ENCODE assay signal across 10 cellular contexts in genomic region chr2:169822785-169823392, GRCh38. TPM values are rescaled to one million over a fixed set of nuclear protein-coding genes. Genes with fewer than 3 reads are reported as not detected.
DNase-seq lines count a peak whose midpoint lies in the region; ATAC-seq and TF ChIP-seq lines count a peak whose summit lies in the region.
"Had no signal": no experiment of that assay in that cellular context is flagged by ENCODE, and none has a peak within 500 bp of the region (broad histone marks: within the 10 kb centered on the region; RNA-seq: fewer than 3 reads in every experiment).

No MANE protein-coding gene starts in this region.

- TF ChIP-seq CTCF in SK-N-SH (IDR thresholded peaks at IDR 0.05) (no peak), MM.1S (IDR thresholded peaks at IDR 0.05; ENCODE audit: low read length) (no peak), brain (conservative IDR thresholded peaks at IDR 0.05) (no peak), osteoblast (IDR thresholded peaks at IDR 0.05; ENCODE audit: extremely low read depth, low read depth, low read length) (no peak)

- 92% methylated on average over 4 of the region's 4 CpGs for WGBS in SK-N-SH (ENCODE audit: low lambda C conversion rate)

- H3K36me3 Mint-ChIP-seq in brain = peaks cover 24% of the 10 kb centered on the region

- ATAC-seq in SK-N-SH treated with all-trans-retinoic acid at 6 μM for 48 hours = no peak
- no peak for ATAC-seq in HG03565 (IDR thresholded peaks at IDR 0.05; ENCODE audit: unreplicated experiment)
- no peak for ATAC-seq in sciatic nerve

- H3K27ac Mint-ChIP-seq in brain = peak overlapping the region in 4 of 5 experiments; percentile 12 to 90 (median 30)

- H3K27ac ChIP-seq in SK-N-SH (ENCODE audit: low read depth in 2 of 2, low read length in 1 of 2) (no peak overlapping the region), MM.1S (ENCODE audit: low read length) (no peak overlapping the region), osteoblast (ENCODE audit: low read depth, low read length) (peak overlapping the region; percentile 24)
- H3K27ac ChIP-seq: 22Rv1 had no signal

- TF ChIP-seq EP300 in SK-N-SH (IDR thresholded peaks at IDR 0.05; ENCODE audit: borderline replicate concordance in 1 of 2, low read depth in 1 of 2, low read length in 1 of 2) = no peak

- H3K4me2 ChIP-seq in SK-N-SH = peak overlapping the region; percentile 72
- peak overlapping the region; percentile 81; the same call in 1 of the 2 replicates for H3K4me2 ChIP-seq in MM.1S (ENCODE audit: low read depth, low read length)
- H3K4me2 ChIP-seq in osteoblast (ENCODE audit: insufficient read depth, low read length) = peak overlapping the region; percentile 98

- POLR2A ChIA-PET in SK-N-SH (lab: Yijun Ruan, JAX) = no interaction called here

- CTCF ChIA-PET in SK-N-SH (lab: Yijun Ruan, JAX) = interaction anchor here (1.5 to 3.9 kb wide), 4 partner anchors 9 to 110 kb away, joined by 3 to 34 read pairs (median 20); no protein-coding TSS in a partner anchor

- DNase-seq in SK-N-SH = no peak
- DNase-seq in MM.1S = no peak
- DNase-seq in osteoblast (ENCODE audit: insufficient read length, low spot score, missing footprints) = peak; percentile 47
- no peak for DNase-seq in sciatic nerve (ENCODE audit: low spot score)
- DNase-seq in H4 (ENCODE audit: low spot score) = no peak
- DNase-seq: SHP77 had no signal

- H2AFZ ChIP-seq in SK-N-SH (ENCODE audit: low read depth) (no peak overlapping the region), MM.1S (ENCODE audit: low read length) (no peak overlapping the region), osteoblast (ENCODE audit: low read length) (no peak overlapping the region)

- no peak for TF ChIP-seq RAD21 in SK-N-SH (IDR thresholded peaks at IDR 0.05; ENCODE audit: low read length)

- H3F3A ChIP-seq in SK-N-SH (replicated peaks; ENCODE audit: insufficient read depth) (peaks cover 19% of the 10 kb centered on the region), MM.1S (ENCODE audit: insufficient read depth, low read length) (no peaks in the 10 kb centered on the region)

- H3K36me3 ChIP-seq in SK-N-SH (replicated peaks in 1 of 2; ENCODE audit: control insufficient read depth in 1 of 2, insufficient read depth in 2 of 2, low read length in 1 of 2) (peaks cover 20 to 22% of the 10 kb centered on the region in 2 experiments), MM.1S (replicated peaks; ENCODE audit: insufficient read depth, low read length) (no peaks in the 10 kb centered on the region), osteoblast (ENCODE audit: insufficient read depth, low read length) (peaks cover 12% of the 10 kb centered on the region)

- H3K4me1 ChIP-seq in SK-N-SH (ENCODE audit: control insufficient read depth in 1 of 2, insufficient read depth in 2 of 2, low read depth in 1 of 2, low read length in 1 of 2) (peaks cover 11 to 24% of the 10 kb centered on the region in 2 experiments; a peak in 3 of 4 replicates), MM.1S (ENCODE audit: low read length) (peaks cover 10% of the 10 kb centered on the region), osteoblast (ENCODE audit: insufficient read depth, low read length) (peaks cover 54% of the 10 kb centered on the region)

- H3K9me3 Mint-ChIP-seq in brain = peaks cover 0 to 5% (median 0%) of the 10 kb centered on the region in 5 experiments

- H3K9me2 ChIP-seq in SK-N-SH (no peaks in the 10 kb centered on the region), MM.1S (replicated peaks; ENCODE audit: insufficient read depth, low read length) (no peaks in the 10 kb centered on the region)

- H3K9ac ChIP-seq in SK-N-SH (no peak overlapping the region), MM.1S (ENCODE audit: low read length) (no peak overlapping the region; the same call in 1 of the 2 replicates)

- H3K4me3 Mint-ChIP-seq in brain = peak overlapping the region; percentile 80 to 91 (median 86)

- H3K4me1 Mint-ChIP-seq in brain = peaks cover 61% of the 10 kb centered on the region

- H3K27me3 Mint-ChIP-seq in brain = peaks cover 10% of the 10 kb centered on the region

- intact Hi-C loops in sciatic nerve (cut with DNase I) = no loop called here

- H3K79me2 ChIP-seq in SK-N-SH (ENCODE audit: insufficient read depth) (peaks cover 69% of the 10 kb centered on the region), MM.1S (ENCODE audit: low read length) (peaks cover 37% of the 10 kb centered on the region), osteoblast (ENCODE audit: insufficient read depth, low read length) (peaks cover 43% of the 10 kb centered on the region)

- H3K27me3 ChIP-seq in SK-N-SH (ENCODE audit: insufficient read depth) (no peaks in the 10 kb centered on the region), MM.1S (replicated peaks; ENCODE audit: insufficient read depth, low read length) (no peaks in the 10 kb centered on the region), osteoblast (ENCODE audit: insufficient read depth, low read length) (no peaks in the 10 kb centered on the region)

- H4K20me1 ChIP-seq in SK-N-SH (ENCODE audit: insufficient read depth) (no peaks in the 10 kb centered on the region; the same call in 1 of the 2 replicates), MM.1S (ENCODE audit: insufficient read depth, low read length) (no peaks in the 10 kb centered on the region; the same call in 1 of the 2 replicates), osteoblast (ENCODE audit: insufficient read depth, low read length) (peaks cover 2% of the 10 kb centered on the region)

- H3K4me3 ChIP-seq in SK-N-SH (ENCODE audit: low read depth in 2 of 2, low read length in 1 of 2) (peak overlapping the region in 1 of 2 experiments; percentile 77; a peak in 2 of 4 replicates), MM.1S (ENCODE audit: low read length) (no peak overlapping the region), osteoblast (ENCODE audit: insufficient read depth, low read length) (no peak overlapping the region)

- H3K9me3 ChIP-seq in SK-N-SH (no peaks in the 10 kb centered on the region), MM.1S (replicated peaks; ENCODE audit: insufficient read depth, low read length) (no peaks in the 10 kb centered on the region), osteoblast (ENCODE audit: low read depth, low read length) (no peaks in the 10 kb centered on the region)

TF ChIP-seq in SK-N-SH, 30 proteins besides CTCF, POLR2A, EP300 and RAD21 (continues in another document):
- no peak for TF ChIP-seq USF1 (IDR thresholded peaks at IDR 0.05; ENCODE audit: borderline replicate concordance, low read depth)
- TF ChIP-seq ELF1 (IDR thresholded peaks at IDR 0.05) = no peak
- TF ChIP-seq USF2 (IDR thresholded peaks at IDR 0.05; ENCODE audit: borderline replicate concordance, low read depth, low read length) = no peak
- TF ChIP-seq TCF12 (IDR thresholded peaks at IDR 0.05) = no peak

TF ChIP-seq in SK-N-SH treated with all-trans-retinoic acid at 6 μM for 48 hours, 23 proteins besides CTCF, POLR2A, EP300 and RAD21 (continues in another document):
- TF ChIP-seq TCF4 (CRISPR knock-in tag; IDR thresholded peaks at IDR 0.05; ENCODE audit: borderline replicate concordance) (no peak), SNAI2 (CRISPR knock-in tag; IDR thresholded peaks at IDR 0.05) (no peak), ZNF70 (CRISPR knock-in tag; IDR thresholded peaks at IDR 0.05) (no peak), CSDC2 (CRISPR knock-in tag; IDR thresholded peaks at IDR 0.05) (no peak), TOX (CRISPR knock-in tag; IDR thresholded peaks at IDR 0.05; ENCODE audit: borderline replicate concordance) (no peak), BACH2 (CRISPR knock-in tag; IDR thresholded peaks at IDR 0.05; ENCODE audit: borderline replicate concordance) (no peak), ESRRG (CRISPR knock-in tag; IDR thresholded peaks at IDR 0.05) (no peak), ARNTL (CRISPR knock-in tag; IDR thresholded peaks at IDR 0.05; ENCODE audit: borderline replicate concordance, low read depth) (no peak), ZC3H10 (CRISPR knock-in tag; IDR thresholded peaks at IDR 0.05) (no peak), ISL1 (CRISPR knock-in tag; IDR thresholded peaks at IDR 0.05) (no peak), ZFP30 (CRISPR knock-in tag; IDR thresholded peaks at IDR 0.05) (no peak), ZFP3 (CRISPR knock-in tag; IDR thresholded peaks at IDR 0.05) (no peak), OSR1 (CRISPR knock-in tag; IDR thresholded peaks at IDR 0.05) (no peak)
- TF ChIP-seq, protein P1, sequence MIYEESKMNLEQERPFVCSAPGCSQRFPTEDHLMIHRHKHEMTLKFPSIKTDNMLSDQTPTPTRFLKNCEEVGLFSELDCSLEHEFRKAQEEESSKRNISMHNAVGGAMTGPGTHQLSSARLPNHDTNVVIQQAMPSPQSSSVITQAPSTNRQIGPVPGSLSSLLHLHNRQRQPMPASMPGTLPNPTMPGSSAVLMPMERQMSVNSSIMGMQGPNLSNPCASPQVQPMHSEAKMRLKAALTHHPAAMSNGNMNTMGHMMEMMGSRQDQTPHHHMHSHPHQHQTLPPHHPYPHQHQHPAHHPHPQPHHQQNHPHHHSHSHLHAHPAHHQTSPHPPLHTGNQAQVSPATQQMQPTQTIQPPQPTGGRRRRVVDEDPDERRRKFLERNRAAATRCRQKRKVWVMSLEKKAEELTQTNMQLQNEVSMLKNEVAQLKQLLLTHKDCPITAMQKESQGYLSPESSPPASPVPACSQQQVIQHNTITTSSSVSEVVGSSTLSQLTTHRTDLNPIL (CRISPR knock-in tag; IDR thresholded peaks at IDR 0.05; ENCODE audit: low read depth) = no peak

RNA-seq across cellular contexts. Expression of gene METTL5, which starts 1.8 kb away (rescaled TPM):
- polyA plus RNA-seq in SK-N-SH (2012; rRNA removed) (40.7 and 51.3 TPM in 2 replicates), brain (ENCODE audit: insufficient read depth, low read depth, low replicate concordance) (35.3 TPM)
- polyA plus RNA-seq in SK-N-SH (2012; cell fraction: cytosol; rRNA removed) = 66.5 and 87.1 TPM in 2 replicates
- polyA plus RNA-seq in SK-N-SH (2012; cell fraction: nucleus; rRNA removed) = 14.7 and 17.8 TPM in 2 replicates
- total RNA-seq in osteoblast (39.8 and 44.2 TPM in 2 replicates), sciatic nerve (43.1 TPM)
- 96.3 and 128 TPM in 2 replicates for total RNA-seq in H4 (2014; rRNA removed; shearing (Covaris generic))

RNA-seq across cellular contexts. Expression of gene UBR3, which starts 4.4 kb away (rescaled TPM):
- 5.2 and 6.7 TPM in 2 replicates for polyA plus RNA-seq in SK-N-SH (2012; rRNA removed)
- 6.9 TPM in 2 replicates for polyA plus RNA-seq in SK-N-SH (2012; cell fraction: cytosol; rRNA removed)
- 7.2 and 15.6 TPM in 2 replicates for polyA plus RNA-seq in SK-N-SH (2012; cell fraction: nucleus; rRNA removed)
- polyA plus RNA-seq in brain (ENCODE audit: insufficient read depth, low read depth, low replicate concordance) = 9.7 TPM
- total RNA-seq in osteoblast = 42.7 and 50.1 TPM in 2 replicates
- total RNA-seq in sciatic nerve = 80.3 TPM
- 9.8 and 17.1 TPM in 2 replicates for total RNA-seq in H4 (2014; rRNA removed; shearing (Covaris generic))

RNA-seq across cellular contexts. Expression of gene SSB, which starts 24.2 kb away (rescaled TPM):
- polyA plus RNA-seq in SK-N-SH (2012; rRNA removed) = 60.8 and 80.3 TPM in 2 replicates
- polyA plus RNA-seq in SK-N-SH (2012; cell fraction: cytosol; rRNA removed) = 95.3 and 140 TPM in 2 replicates
- polyA plus RNA-seq in SK-N-SH (2012; cell fraction: nucleus; rRNA removed) = 28.0 and 58.2 TPM in 2 replicates
- 35.1 TPM for polyA plus RNA-seq in brain (ENCODE audit: insufficient read depth, low read depth, low replicate concordance)
- total RNA-seq in osteoblast = 82.2 and 94.1 TPM in 2 replicates
- total RNA-seq in sciatic nerve = 74.6 TPM
- 117 and 125 TPM in 2 replicates for total RNA-seq in H4 (2014; rRNA removed; shearing (Covaris generic))
